15 cellular contexts compared by ENCODE assay signal in the genomic region with DNA sequence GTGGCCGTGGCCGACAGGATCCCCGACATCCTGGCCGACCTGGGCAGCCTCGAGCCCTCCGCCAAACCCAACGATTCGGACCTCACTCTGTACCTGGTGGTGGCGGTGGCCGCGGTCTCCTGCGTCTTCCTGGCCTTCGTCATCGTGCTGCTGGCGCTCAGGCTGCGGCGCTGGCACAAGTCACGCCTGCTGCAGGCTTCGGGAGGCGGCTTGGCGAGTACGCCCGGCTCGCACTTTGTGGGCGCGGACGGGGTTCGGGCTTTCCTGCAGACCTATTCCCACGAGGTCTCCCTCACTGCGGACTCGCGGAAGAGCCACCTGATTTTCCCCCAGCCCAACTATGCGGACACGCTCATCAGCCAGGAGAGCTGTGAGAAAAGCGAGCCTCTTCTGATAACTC. TPM values are rescaled to one million over a fixed set of nuclear protein-coding genes. Genes with fewer than 3 reads are reported as not detected.
DNase-seq lines count a peak whose midpoint lies in the region; ATAC-seq and TF ChIP-seq lines count a peak whose summit lies in the region.
"Not testable (repeated sequence)": the region's sequence is repeated elsewhere in the genome, so short reads cannot be mapped to it uniquely, and the experiment has no call there.
"Had no signal": no experiment of that assay in that cellular context is flagged by ENCODE, and none has a peak within 500 bp of the region (broad histone marks: within the 10 kb centered on the region; RNA-seq: fewer than 3 reads in every experiment).

No MANE protein-coding gene starts in this region.

- not testable (repeated sequence) for TF ChIP-seq POLR2A in heart left ventricle (IDR thresholded peaks at IDR 0.05)

- not testable (repeated sequence) for H3K27ac ChIP-seq in coronary artery; endodermal cell (ENCODE audit: low read depth, low read length); heart right ventricle; left ventricle myocardium inferior (replicated peaks)
- peak overlapping the region in 1 of 12 donors; percentile 22 for H3K27ac ChIP-seq in heart left ventricle

- not testable (repeated sequence) for H3K4me3 Mint-ChIP-seq in endodermal cell

- H3K27me3 Mint-ChIP-seq in endodermal cell (ENCODE audit: insufficient read depth) = not testable (repeated sequence)

- peaks cover 60% of the 10 kb centered on the region for H3K9me3 Mint-ChIP-seq in endodermal cell

- TF ChIP-seq CTCF in coronary artery (IDR thresholded peaks at IDR 0.05); endodermal cell (conservative IDR thresholded peaks at IDR 0.05); heart left ventricle (IDR thresholded peaks at IDR 0.05); heart right ventricle (IDR thresholded peaks at IDR 0.05); left ventricle myocardium inferior (IDR thresholded peaks at IDR 0.05; ENCODE audit: borderline replicate concordance): not testable (repeated sequence)

- H3K4me3 ChIP-seq in coronary artery = peak overlapping the region; percentile 17
- peak overlapping the region; percentile 24 for H3K4me3 ChIP-seq in endodermal cell (ENCODE audit: low read length)
- H3K4me3 ChIP-seq in heart left ventricle = peak overlapping the region in 7 of 12 donors; percentile 4 to 54 (median 24)
- H3K4me3 ChIP-seq in heart right ventricle = peak overlapping the region in 7 of 10 donors; percentile 1 to 38 (median 21)
- H3K4me3 ChIP-seq in left ventricle myocardium inferior = peak overlapping the region; percentile 65

- WGBS in endodermal cell (ENCODE audit: insufficient coverage in 1 of 2, insufficient read length in 1 of 2), 2 experiments = 91 to 100% methylated on average over 8 to 24 of the region's 35 CpGs
- 34 to 52% (median 42%) methylated on average over 7 to 28 of the region's 35 CpGs for WGBS in heart left ventricle, 4 donors
- 33 to 40% methylated on average over 23 to 24 of the region's 35 CpGs for WGBS in heart right ventricle, 2 donors

- not testable (repeated sequence) for DNase-seq in coronary artery (ENCODE audit: low spot score); endodermal cell; heart left ventricle; heart right ventricle; left ventricle myocardium inferior
- DNase-seq in posterior vena cava (ENCODE audit: low spot score) = peak; percentile 47

- peaks cover 34% of the 10 kb centered on the region for H3K36me3 Mint-ChIP-seq in endodermal cell (ENCODE audit: low read depth)

- H3K9me3 ChIP-seq in endodermal cell (ENCODE audit: control insufficient read depth, low read length) (peaks cover 61% of the 10 kb centered on the region), heart left ventricle (peaks cover 0 to 97% (median 35%) of the 10 kb centered on the region in 12 donors), heart right ventricle (peaks cover 0 to 98% (median 26%) of the 10 kb centered on the region in 11 donors), left ventricle myocardium inferior (replicated peaks) (peaks cover 99% of the 10 kb centered on the region)

- H3K9ac ChIP-seq in endodermal cell (ENCODE audit: extremely low read depth, low read length, poor library complexity, severe bottlenecking) = not testable (repeated sequence)

- not testable (repeated sequence) for ATAC-seq in heart left ventricle
- peak in 1 of 8 donors; percentile 32 for ATAC-seq in heart right ventricle

- not testable (repeated sequence) for H3K36me3 ChIP-seq in endodermal cell (ENCODE audit: control insufficient read depth, insufficient read depth, low read length)
- H3K36me3 ChIP-seq in heart left ventricle (peaks cover 0 to 11% (median 0%) of the 10 kb centered on the region in 9 donors), heart right ventricle (peaks cover 0 to 24% (median 0%) of the 10 kb centered on the region in 9 donors), left ventricle myocardium inferior (peaks cover 18% of the 10 kb centered on the region)

- not testable (repeated sequence) for H3K27ac Mint-ChIP-seq in endodermal cell

- not testable (repeated sequence) for H3K4me1 ChIP-seq in endodermal cell (ENCODE audit: control insufficient read depth, insufficient read depth, low read length)
- H3K4me1 ChIP-seq in heart left ventricle = peaks cover 0 to 15% (median 0%) of the 10 kb centered on the region in 12 donors
- peaks cover 0 to 23% (median 0%) of the 10 kb centered on the region in 9 donors for H3K4me1 ChIP-seq in heart right ventricle
- H3K4me1 ChIP-seq in left ventricle myocardium inferior = peaks cover 39% of the 10 kb centered on the region

- intact Hi-C loops in heart left ventricle (cut with DNase I) (loop anchor here in 1 of 10 donors (10.0 kb wide), 1 partner anchor 59 kb away; a partner anchor contains a TSS), heart right ventricle (cut with DNase I) (loop anchor here in 1 of 10 donors (10.0 kb wide), 1 partner anchor 219 kb away; no protein-coding TSS in a partner anchor)
- intact Hi-C loops in left ventricle myocardium inferior (cut with micrococcal nuclease); posterior vena cava (cut with DNase I): not testable (repeated sequence)

- H3K27me3 ChIP-seq in endodermal cell (ENCODE audit: control insufficient read depth, insufficient read depth, low read length, poor library complexity, severe bottlenecking); left ventricle myocardium inferior (ENCODE audit: low read depth): not testable (repeated sequence)
- H3K27me3 ChIP-seq in heart left ventricle (peaks cover 0 to 22% (median 0%) of the 10 kb centered on the region in 9 donors), heart right ventricle (peaks cover 0 to 37% (median 0%) of the 10 kb centered on the region in 7 donors)

- not testable (repeated sequence) for H3K4me1 Mint-ChIP-seq in endodermal cell

RNA-seq across cellular contexts. Expression of a gene that starts 2.4 kb away (rescaled TPM):
- total RNA-seq in endodermal cell (1 to 10 TPM in 1 of 2 donors, not detected in 1; 4.3 TPM), heart left ventricle (10 to 100 TPM in 8 of 9 donors, 1 to 10 TPM in 1; 7.6 to 27.2 (median 14.7) TPM), heart right ventricle (10 to 100 TPM; 10.0 to 21.0 (median 15.2) TPM), left ventricle myocardium inferior (12.2 TPM), posterior vena cava (1 to 10 TPM; 2.0 to 3.0 TPM)
- 2.7 TPM for polyA plus RNA-seq in endodermal cell (2013, experiment 1 of 2)
- 1.9 TPM for polyA plus RNA-seq in endodermal cell (2013, experiment 2 of 2)
- polyA plus RNA-seq in heart left ventricle (1 to 10 TPM; 3.5 to 5.9 TPM), heart right ventricle (1 to 10 TPM; 1.3 to 7.5 TPM)
- total RNA-seq: A172; Calu3; CD4-positive, alpha-beta T cell; CD4-positive, CD25-positive, alpha-beta regulatory T cell; CD8-positive, alpha-beta memory T cell; CD8-positive, alpha-beta T cell had no signal
- polyA plus RNA-seq: A549; CD14-positive monocyte; CD4-positive, CD25-positive, alpha-beta regulatory T cell; CD8-positive, alpha-beta memory T cell had no signal

RNA-seq across cellular contexts. Expression of a gene that starts 3.9 kb away (rescaled TPM):
- 1 to 10 TPM; 1.4 to 6.6 TPM for total RNA-seq in endodermal cell
- 1.1 TPM for polyA plus RNA-seq in endodermal cell (2013, experiment 1 of 2)
- polyA plus RNA-seq in endodermal cell (2013, experiment 2 of 2) = 0.91 TPM
- 10 to 100 TPM in 4 of 9 donors, 1 to 10 TPM in 5; 4.4 to 11.9 (median 8.6) TPM for total RNA-seq in heart left ventricle
- 1 to 10 TPM in 1 of 2 donors, under 1 TPM in 1; 0.85 to 5.9 TPM for polyA plus RNA-seq in heart left ventricle
- total RNA-seq in heart right ventricle = 10 to 100 TPM in 3 of 10 donors, 1 to 10 TPM in 7; 5.2 to 13.2 (median 9.0) TPM
- 1 to 10 TPM in 1 of 2 donors, under 1 TPM in 1; 0.19 to 7.2 TPM for polyA plus RNA-seq in heart right ventricle
- total RNA-seq in left ventricle myocardium inferior = 5.7 TPM
- total RNA-seq in posterior vena cava = 1 to 10 TPM; 2.6 to 2.8 TPM
- total RNA-seq: CD4-positive, CD25-positive, alpha-beta regulatory T cell; CD8-positive, alpha-beta memory T cell; CD8-positive, alpha-beta T cell had no signal
- polyA plus RNA-seq: CD14-positive monocyte; CD4-positive, alpha-beta memory T cell; CD4-positive, CD25-positive, alpha-beta regulatory T cell; CD8-positive, alpha-beta memory T cell had no signal

RNA-seq across cellular contexts. Expression of a gene that starts 7.5 kb away (rescaled TPM):
- total RNA-seq in endodermal cell (1 to 10 TPM in 1 of 2 donors, under 1 TPM in 1; 0.09 to 2.0 TPM), heart left ventricle (10 to 100 TPM in 6 of 9 donors, 1 to 10 TPM in 3; 5.8 to 15.1 (median 10.7) TPM), heart right ventricle (10 to 100 TPM in 6 of 10 donors, 1 to 10 TPM in 4; 7.0 to 15.3 (median 12.2) TPM), left ventricle myocardium inferior (7.8 TPM), posterior vena cava (1 to 10 TPM; 3.7 to 7.4 TPM)
- 0.32 TPM for polyA plus RNA-seq in endodermal cell (2013, experiment 1 of 2)
- polyA plus RNA-seq in endodermal cell (2013, experiment 2 of 2) = 0.21 TPM
- polyA plus RNA-seq in heart left ventricle (1 to 10 TPM; 2.7 to 3.6 TPM), heart right ventricle (1 to 10 TPM; 1.6 to 2.0 TPM)
- total RNA-seq: Calu3; CD4-positive, alpha-beta T cell; CD4-positive, CD25-positive, alpha-beta regulatory T cell; CD8-positive, alpha-beta T cell had no signal
- polyA plus RNA-seq: CD14-positive monocyte; CD4-positive, alpha-beta memory T cell; CD4-positive, CD25-positive, alpha-beta regulatory T cell; CD8-positive, alpha-beta memory T cell had no signal

RNA-seq across cellular contexts. Expression of a gene that starts 8.8 kb away (rescaled TPM):
- total RNA-seq in endodermal cell = 1 to 10 TPM in 1 of 2 donors, under 1 TPM in 1; 0.86 to 5.0 TPM
- 0.43 TPM for polyA plus RNA-seq in endodermal cell (2013, experiment 1 of 2)
- polyA plus RNA-seq in endodermal cell (2013, experiment 2 of 2) = 0.70 TPM
- total RNA-seq in heart left ventricle = 10 to 100 TPM in 5 of 9 donors, 1 to 10 TPM in 4; 5.1 to 13.7 (median 11.0) TPM
- 1 to 10 TPM; 2.5 to 5.1 TPM for polyA plus RNA-seq in heart left ventricle
- 10 to 100 TPM in 8 of 10 donors, 1 to 10 TPM in 2; 7.4 to 16.0 (median 10.5) TPM for total RNA-seq in heart right ventricle
- polyA plus RNA-seq in heart right ventricle = 1 to 10 TPM in 1 of 2 donors, under 1 TPM in 1; 0.70 to 4.8 TPM
- total RNA-seq in left ventricle myocardium inferior = 7.3 TPM
- total RNA-seq in posterior vena cava = 1 to 10 TPM; 4.7 to 5.5 TPM
- total RNA-seq: CD4-positive, CD25-positive, alpha-beta regulatory T cell; CD8-positive, alpha-beta T cell had no signal
- polyA plus RNA-seq: CD14-positive monocyte; CD4-positive, alpha-beta memory T cell; CD4-positive, CD25-positive, alpha-beta regulatory T cell; CD8-positive, alpha-beta memory T cell had no signal

RNA-seq across cellular contexts. Expression of a gene that starts 13.8 kb away (rescaled TPM):
- total RNA-seq in endodermal cell = 1 to 10 TPM; 1.6 to 5.2 TPM
- polyA plus RNA-seq in endodermal cell (2013, experiment 1 of 2) = 0.85 TPM
- 1.2 TPM for polyA plus RNA-seq in endodermal cell (2013, experiment 2 of 2)
- 10 to 100 TPM in 5 of 9 donors, 1 to 10 TPM in 4; 4.4 to 13.8 (median 10.4) TPM for total RNA-seq in heart left ventricle
- 1 to 10 TPM; 2.1 to 3.9 TPM for polyA plus RNA-seq in heart left ventricle
- total RNA-seq in heart right ventricle = 10 to 100 TPM in 7 of 10 donors, 1 to 10 TPM in 3; 8.2 to 17.0 (median 11.5) TPM
- 1 to 10 TPM in 1 of 2 donors, under 1 TPM in 1; 0.64 to 5.2 TPM for polyA plus RNA-seq in heart right ventricle
- 8.8 TPM for total RNA-seq in left ventricle myocardium inferior
- total RNA-seq in posterior vena cava = 1 to 10 TPM; 4.7 to 5.2 TPM
- polyA plus RNA-seq: CD14-positive monocyte; CD4-positive, alpha-beta memory T cell had no signal
